ENCODE assay signal across 22 cellular contexts in genomic region chr17:73360961-73361761, GRCh38. TPM values are rescaled to one million over a fixed set of nuclear protein-coding genes. Genes with fewer than 3 reads are reported as not detected.
DNase-seq lines count a peak whose midpoint lies in the region; ATAC-seq, FAIRE-seq and TF ChIP-seq lines count a peak whose summit lies in the region.
"Had no signal": no experiment of that assay in that cellular context is flagged by ENCODE, and none has a peak within 500 bp of the region (broad histone marks: within the 10 kb centered on the region; RNA-seq: fewer than 3 reads in every experiment).

No MANE protein-coding gene starts in this region.

- no peaks in the 10 kb centered on the region for H3K9me3 ChIP-seq in right cardiac atrium (ENCODE audit: control insufficient read depth, low read length)
- no peaks in the 10 kb centered on the region for H3K9me3 ChIP-seq in body of pancreas
- H3K9me3 ChIP-seq: SJSA1, thoracic aorta had no signal

- H3K4me1 ChIP-seq in right cardiac atrium (ENCODE audit: control insufficient read depth, insufficient read depth, low read length) (peaks cover 4% of the 10 kb centered on the region), body of pancreas (peaks cover 29% of the 10 kb centered on the region)

- DNase-seq in right cardiac atrium (peak in 2 of 3 donors; percentile 23 to 53), cardiac septum (ENCODE audit: low spot score) (no peak), body of pancreas (peak in 2 of 4 donors; percentile 33 to 43), islet precursor cell (peak; percentile 92), urothelium cell line (ENCODE audit: low spot score) (no peak), GOT3 (lab: John Stamatoyannopoulos, UW) (no peak), DMS53 (lab: John Stamatoyannopoulos, UW) (no peak)
- DNase-seq: activated CD8-positive, alpha-beta T cell treated with anti-CD3 and anti-CD28 coated beads, Interleukin-2, amount 10 ng/mL, durations not matched to agents 7 days and 5 days; activated naive CD4-positive, alpha-beta T cell treated with anti-CD3 and anti-CD28 coated beads, Interleukin-2, amount 50 U/mL, for 16 hours; activated T-cell treated with anti-CD3 and anti-CD28 coated beads, Interleukin-2, amount 50 U/mL, for 24 hours; CD4-positive, alpha-beta T cell; Karpas-422; left cardiac atrium; NCI-H1092; NCI-H2171 treated with DMSO at 0.1 percent for 48 hours; T-helper 2 cell had no signal

- no peak overlapping the region for H3K4me3 ChIP-seq in right cardiac atrium (ENCODE audit: low read length)
- H3K4me3 ChIP-seq in body of pancreas, result no peak overlapping the region
- H3K4me3 ChIP-seq: SJSA1, thoracic aorta had no signal

- H3K27ac ChIP-seq in right cardiac atrium (ENCODE audit: low read length), result no peak overlapping the region
- peak overlapping the region in 3 of 4 donors; percentile 71 to 81 (median 77) for H3K27ac ChIP-seq in body of pancreas
- H3K27ac ChIP-seq: SJSA1, thoracic aorta had no signal

- TF ChIP-seq CTCF in body of pancreas (IDR thresholded peaks at IDR 0.05), result no peak

- no peaks in the 10 kb centered on the region for H3K36me3 ChIP-seq in body of pancreas (replicated peaks in 1 of 2; ENCODE audit: insufficient read depth in 1 of 2, low read depth in 2 of 2)
- H3K36me3 ChIP-seq: SJSA1, thoracic aorta had no signal

- 78% methylated on average over 29 of the region's 29 CpGs for WGBS in right cardiac atrium
- WGBS in body of pancreas, 2 donors, result 66 to 84% methylated on average over 19 to 29 of the region's 29 CpGs

- no peaks in the 10 kb centered on the region for H3K27me3 ChIP-seq in right cardiac atrium (ENCODE audit: control insufficient read depth, insufficient read depth)
- no peaks in the 10 kb centered on the region for H3K27me3 ChIP-seq in body of pancreas
- H3K27me3 ChIP-seq: SJSA1 had no signal

- intact Hi-C loops in right cardiac atrium (cut with DNase I) (loop anchor here in 2 of 4 donors (10.0 kb wide), 1 partner anchor 46 kb away; the partner anchor contains the start of gene CDC42EP4 (in 2 of the 2)), cardiac septum (cut with DNase I) (no loop called here), body of pancreas (cut with DNase I) (loop anchor here (5.0 kb wide), 1 partner anchor 44 kb away; no protein-coding TSS in a partner anchor)

- no peak for TF ChIP-seq POLR2A in body of pancreas (IDR thresholded peaks at IDR 0.05)

- FAIRE-seq in urothelium cell line (lab: Jason Lieb, UNC), result peak; percentile 86
- FAIRE-seq: endometrium had no signal

- no peak for ATAC-seq in right cardiac atrium
- no peak for ATAC-seq in body of pancreas
- ATAC-seq in HG02763 (IDR thresholded peaks at IDR 0.05; ENCODE audit: unreplicated experiment), result no peak
- ATAC-seq: activated CD8-positive, alpha-beta T cell treated with anti-CD3 and anti-CD28 coated beads, Interleukin-2, amount 10 ng/mL, durations not matched to agents 7 days and 5 days; left cardiac atrium; Panc1; stimulated activated memory B cell treated with anti-CD40 and anti-IgM and Interleukin-4, amounts not matched to agents 10 μg/mL and 1 μg/mL and 100 μg/mL, for 72 hours had no signal

RNA-seq across cellular contexts. Expression of gene CDC42EP4, which starts 49.4 kb away (rescaled TPM):
- total RNA-seq in right cardiac atrium (10 to 100 TPM; 28.1 to 47.1 (median 38.4) TPM), cardiac septum (41.3 TPM), body of pancreas (10 to 100 TPM; 47.0 to 60.6 TPM)
- 31.9 TPM for polyA plus RNA-seq in right cardiac atrium

Comparison
In these comparisons a context has a peak if more than half of its experiments do, and no peak if none do; other contexts are left out.
1. DNase-seq: peak in right cardiac atrium (2 of 3) and islet precursor cell (single experiment); none in cardiac septum (single experiment), urothelium cell line (single experiment), GOT3 (single experiment) and DMS53 (single experiment).